ENCODE assay signal across 32 cellular contexts in the genomic region with DNA sequence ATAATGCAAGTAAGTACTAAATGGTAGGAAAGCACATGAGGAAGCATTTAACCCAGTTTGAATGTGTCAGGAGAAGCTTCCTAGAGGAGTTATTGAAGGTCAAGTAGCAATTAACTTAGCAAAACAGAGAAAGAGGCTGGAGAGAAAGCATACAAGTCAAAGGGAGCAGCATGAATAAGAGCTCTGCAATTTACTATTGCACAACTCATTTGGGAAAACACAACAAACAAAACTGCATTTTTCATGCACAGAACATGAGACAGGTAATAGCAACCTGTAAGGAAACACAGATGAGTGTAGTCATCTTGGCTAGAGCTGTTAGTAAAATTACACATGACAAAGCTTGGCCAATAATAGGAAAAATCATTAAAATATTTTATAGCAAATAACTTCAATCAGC.
DNase-seq lines count a peak whose midpoint lies in the region; ATAC-seq, FAIRE-seq and TF ChIP-seq lines count a peak whose summit lies in the region.
"Had no signal": no experiment of that assay in that cellular context is flagged by ENCODE, and none has a peak within 500 bp of the region (broad histone marks: within the 10 kb centered on the region; RNA-seq: fewer than 3 reads in every experiment).

No MANE protein-coding gene starts in this region.

- CTCF ChIA-PET in GM10248 (lab: Yijun Ruan, JAX), result no interaction called here
- CTCF ChIA-PET in CD4-positive, alpha-beta T cell (lab: Charles Lee), result no interaction called here

- POLR2A ChIA-PET in GM10248 (lab: Yijun Ruan, JAX), result no interaction called here
- POLR2A ChIA-PET in naive thymus-derived CD8-positive, alpha-beta T cell (lab: Charles Lee), result no interaction called here
- POLR2A ChIA-PET in CD4-positive, alpha-beta T cell (lab: Charles Lee), result no interaction called here

- H3K27me3 ChIP-seq in CD4-positive, alpha-beta T cell (ENCODE audit: control insufficient read depth, insufficient read depth, low read length), result no peaks in the 10 kb centered on the region
- H3K27me3 ChIP-seq: ascending aorta, ovary, right atrium auricular region, testis had no signal

- H3K36me3 Mint-ChIP-seq in naive thymus-derived CD8-positive, alpha-beta T cell, result no peaks in the 10 kb centered on the region
- no peaks in the 10 kb centered on the region for H3K36me3 Mint-ChIP-seq in CD4-positive, alpha-beta T cell (ENCODE audit: low read depth)
- H3K36me3 Mint-ChIP-seq: activated CD8-positive, alpha-beta memory T cell treated with anti-CD3 and anti-CD28 coated beads, Interleukin-2, amount 10 ng/mL, durations not matched to agents 7 days and 5 days; activated naive CD8-positive, alpha-beta T cell treated with anti-CD3 and anti-CD28 coated beads, Interleukin-2, amount 10 ng/mL, durations not matched to agents 7 days and 5 days; CD14-positive monocyte; IgD-negative memory B cell had no signal

- FAIRE-seq in HTR-8/SVneo (lab: Jason Lieb, UNC), result peak; percentile 55
- FAIRE-seq: GM12892 had no signal

- TF ChIP-seq CTCF in choroid plexus epithelial cell (conservative IDR thresholded peaks at IDR 0.05; ENCODE audit: low read depth, low read length) (no peak), GM10248 (IDR thresholded peaks at IDR 0.05; ENCODE audit: control extremely low read depth, extremely low read depth, low read depth, missing control alignments) (no peak)
- no peak for TF ChIP-seq CTCF in CD4-positive, alpha-beta T cell (IDR thresholded peaks at IDR 0.05)

- no peak overlapping the region for H3K4me3 Mint-ChIP-seq in naive thymus-derived CD8-positive, alpha-beta T cell
- no peak overlapping the region for H3K4me3 Mint-ChIP-seq in CD4-positive, alpha-beta T cell
- H3K4me3 Mint-ChIP-seq: activated CD8-positive, alpha-beta memory T cell treated with anti-CD3 and anti-CD28 coated beads, Interleukin-2, amount 10 ng/mL, durations not matched to agents 7 days and 5 days; activated naive CD8-positive, alpha-beta T cell treated with anti-CD3 and anti-CD28 coated beads, Interleukin-2, amount 10 ng/mL, durations not matched to agents 7 days and 5 days; activated T-cell treated with anti-CD3 and anti-CD28 coated beads, Interleukin-2, amount 50 U/mL, for 4 hours; CD14-positive monocyte; IgD-negative memory B cell; stimulated activated naive CD8-positive, alpha-beta T cell treated with anti-CD3 and anti-CD28 coated beads, Interleukin-15, Interleukin-2, amounts not matched to agents 100 ng/mL and 50 ng/mL, for 24 hours; T-helper 17 cell had no signal

- no peak for DNase-seq in HTR-8/SVneo (ENCODE audit: insufficient read length, low spot score)
- DNase-seq in NCI-H345 treated with DMSO at 0.1 percent for 48 hours (lab: John Stamatoyannopoulos, UW; ENCODE audit: unreplicated experiment), result peak; percentile 3
- DNase-seq in choroid plexus epithelial cell (ENCODE audit: low read depth), result peak; percentile 33
- DNase-seq in kidney tubule cell (ENCODE audit: low spot score), result peak; percentile 2
- DNase-seq in GM10248 (ENCODE audit: extremely low spot score), result no peak
- DNase-seq in DMS79 (lab: John Stamatoyannopoulos, UW), result no peak
- no peak for DNase-seq in naive thymus-derived CD8-positive, alpha-beta T cell
- DNase-seq in CD4-positive, alpha-beta T cell, result no peak
- DNase-seq: activated CD4-positive, alpha-beta T cell treated with anti-CD3 and anti-CD28 coated beads, Interleukin-2, amount 50 U/mL, for 4 hours; activated CD8-positive, alpha-beta memory T cell treated with anti-CD3 and anti-CD28 coated beads, Interleukin-2, amount 10 ng/mL, durations not matched to agents 7 days and 5 days; activated gamma-delta T cell; activated naive CD8-positive, alpha-beta T cell treated with anti-CD3 and anti-CD28 coated beads, Interleukin-2, amount 10 ng/mL, durations not matched to agents 7 days and 5 days; activated T-cell treated with anti-CD3 and anti-CD28 coated beads, Interleukin-2, amount 50 U/mL, for 4 hours; central memory CD4-positive, alpha-beta T cell; dermis blood vessel endothelial cell; hippocampal formation; left cardiac atrium; NCI-H524 treated with DMSO at 0.1 percent for 48 hours; ovary; PC-9; Right ventricle myocardium superior; T-helper 17 cell; testis had no signal

- no peak for ATAC-seq in naive thymus-derived CD8-positive, alpha-beta T cell
- ATAC-seq in CD4-positive, alpha-beta T cell (ENCODE audit: poor library complexity), result no peak
- ATAC-seq: activated CD4-positive, CD25-positive, alpha-beta regulatory T cell treated with anti-CD3 and anti-CD28 coated beads, Interleukin-2, amount 50 U/mL, for 24 hours; activated CD8-positive, alpha-beta memory T cell treated with anti-CD3 and anti-CD28 coated beads, Interleukin-2, amount 10 ng/mL, durations not matched to agents 7 days and 5 days; activated T-cell treated with anti-CD3 and anti-CD28 coated beads, Interleukin-2, amount 50 U/mL, for 4 hours; HCT116; left cardiac atrium; T-helper 17 cell had no signal

- no peaks in the 10 kb centered on the region for H3K9me3 ChIP-seq in CD4-positive, alpha-beta T cell (ENCODE audit: control insufficient read depth, low read length)
- H3K9me3 ChIP-seq: ascending aorta, ovary, right atrium auricular region, testis had no signal

- H3K27ac Mint-ChIP-seq in naive thymus-derived CD8-positive, alpha-beta T cell, result no peak overlapping the region
- H3K27ac Mint-ChIP-seq in CD4-positive, alpha-beta T cell, result no peak overlapping the region
- H3K27ac Mint-ChIP-seq: activated CD8-positive, alpha-beta memory T cell treated with anti-CD3 and anti-CD28 coated beads, Interleukin-2, amount 10 ng/mL, durations not matched to agents 7 days and 5 days; activated naive CD8-positive, alpha-beta T cell treated with anti-CD3 and anti-CD28 coated beads, Interleukin-2, amount 10 ng/mL, durations not matched to agents 7 days and 5 days; CD14-positive monocyte; IgD-negative memory B cell; stimulated activated naive CD8-positive, alpha-beta T cell treated with anti-CD3 and anti-CD28 coated beads, Interleukin-15, Interleukin-2, amounts not matched to agents 100 ng/mL and 50 ng/mL, for 24 hours; T-helper 17 cell had no signal

- H3K27ac ChIP-seq in CD4-positive, alpha-beta T cell (ENCODE audit: low read depth, low read length), result no peak overlapping the region
- H3K27ac ChIP-seq: ascending aorta, ovary, PC-9, right atrium auricular region, testis had no signal

- H3K4me3 ChIP-seq in choroid plexus epithelial cell (ENCODE audit: low read depth, low read length), result no peak overlapping the region
- H3K4me3 ChIP-seq: ascending aorta, ovary, PC-9, right atrium auricular region, smooth muscle cell, testis had no signal

- H3K9me3 Mint-ChIP-seq in naive thymus-derived CD8-positive, alpha-beta T cell, result no peaks in the 10 kb centered on the region
- H3K9me3 Mint-ChIP-seq in CD4-positive, alpha-beta T cell, result no peaks in the 10 kb centered on the region
- H3K9me3 Mint-ChIP-seq: activated naive CD8-positive, alpha-beta T cell treated with anti-CD3 and anti-CD28 coated beads, Interleukin-2, amount 10 ng/mL, durations not matched to agents 7 days and 5 days; activated T-cell treated with anti-CD3 and anti-CD28 coated beads, Interleukin-2, amount 50 U/mL, for 4 hours; CD14-positive monocyte; stimulated activated naive CD8-positive, alpha-beta T cell treated with anti-CD3 and anti-CD28 coated beads, Interleukin-15, Interleukin-2, amounts not matched to agents 100 ng/mL and 50 ng/mL, for 24 hours had no signal

- no peaks in the 10 kb centered on the region for H3K27me3 Mint-ChIP-seq in naive thymus-derived CD8-positive, alpha-beta T cell
- H3K27me3 Mint-ChIP-seq in CD4-positive, alpha-beta T cell, result no peaks in the 10 kb centered on the region
- H3K27me3 Mint-ChIP-seq: activated CD8-positive, alpha-beta memory T cell treated with anti-CD3 and anti-CD28 coated beads, Interleukin-2, amount 10 ng/mL, durations not matched to agents 7 days and 5 days; activated naive CD8-positive, alpha-beta T cell treated with anti-CD3 and anti-CD28 coated beads, Interleukin-2, amount 10 ng/mL, durations not matched to agents 7 days and 5 days; IgD-negative memory B cell; stimulated activated naive CD8-positive, alpha-beta T cell treated with anti-CD3 and anti-CD28 coated beads, Interleukin-15, Interleukin-2, amounts not matched to agents 100 ng/mL and 50 ng/mL, for 24 hours; T-helper 17 cell had no signal

- no peaks in the 10 kb centered on the region for H3K4me1 Mint-ChIP-seq in naive thymus-derived CD8-positive, alpha-beta T cell
- H3K4me1 Mint-ChIP-seq in CD4-positive, alpha-beta T cell (ENCODE audit: low read depth), result no peaks in the 10 kb centered on the region
- H3K4me1 Mint-ChIP-seq: activated CD8-positive, alpha-beta memory T cell treated with anti-CD3 and anti-CD28 coated beads, Interleukin-2, amount 10 ng/mL, durations not matched to agents 7 days and 5 days; activated naive CD8-positive, alpha-beta T cell treated with anti-CD3 and anti-CD28 coated beads, Interleukin-2, amount 10 ng/mL, durations not matched to agents 7 days and 5 days; CD14-positive monocyte; IgD-negative memory B cell; T-helper 17 cell had no signal

- intact Hi-C loops in CD4-positive, alpha-beta T cell (cut with DNase I, micrococcal nuclease), result no loop called here

Comparison
In these comparisons a context has a peak if more than half of its experiments do, and no peak if none do; other contexts are left out.
1. DNase-seq: peak in NCI-H345 treated with DMSO at 0.1 percent for 48 hours (single experiment), choroid plexus epithelial cell (single experiment) and kidney tubule cell (single experiment); none in HTR-8/SVneo (single experiment), GM10248 (single experiment), DMS79 (single experiment), naive thymus-derived CD8-positive, alpha-beta T cell (0 of 10) and CD4-positive, alpha-beta T cell (0 of 10).